In the genomic region with DNA sequence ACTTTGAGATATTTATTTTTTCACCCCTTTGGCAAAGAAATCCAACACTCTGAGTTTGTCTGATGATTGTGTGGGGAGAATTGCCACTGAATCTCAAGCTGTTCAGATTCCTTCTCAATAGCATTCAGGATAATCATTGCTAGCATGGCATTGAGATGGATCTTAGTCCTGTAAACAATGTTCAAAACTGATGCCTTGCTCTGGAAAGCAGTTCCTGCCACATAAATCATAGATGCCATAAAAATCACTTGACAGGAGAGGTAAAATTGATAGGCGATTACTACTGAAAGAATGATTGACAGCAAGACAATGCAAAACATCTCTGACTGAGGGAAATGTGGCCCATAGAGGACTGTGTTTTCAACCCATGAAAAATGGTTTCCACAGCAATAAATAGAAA, we compare ENCODE assay signal across 6 cellular contexts.
"Had no signal": no experiment of that assay in that cellular context is flagged by ENCODE, and none has a peak within 500 bp of the region (broad histone marks: within the 10 kb centered on the region; RNA-seq: fewer than 3 reads in every experiment).

No MANE protein-coding gene starts in this region.

- H3K27ac ChIP-seq: HL-60 had no signal

- H3K36me3 ChIP-seq: HAP-1 had no signal

- H3K4me3 ChIP-seq: HAP-1 had no signal

- H3K9me3 ChIP-seq: HAP-1 had no signal

- DNase-seq: GOT3, H7, KBM-7 had no signal

- H3K4me1 ChIP-seq: HAP-1 had no signal

- H3K9ac ChIP-seq: KMS-11 had no signal
